1 cellular context compared by ENCODE assay signal in genomic region chr14:74952697-74953484, GRCh38.
TF ChIP-seq lines count a peak whose summit lies in the region.

No MANE protein-coding gene starts in this region.

TF ChIP-seq in HEK293, 187 proteins besides CTCF, POLR2A, EP300 and RAD21:
- TF ChIP-seq GLIS2 (tag by site-specific recombination; IDR thresholded peaks at IDR 0.05) (peak; percentile 56), ZNF223 (tag by site-specific recombination; IDR thresholded peaks at IDR 0.05) (no peak), ZIC2 (tag by site-specific recombination; IDR thresholded peaks at IDR 0.05) (peak; percentile 79), ZNF548 (tag by site-specific recombination; IDR thresholded peaks at IDR 0.05) (no peak), SP2 (tag by site-specific recombination; IDR thresholded peaks at IDR 0.05) (0 out of 2 replicates have a peak, but pooled peaks have one; percentile 11), ZBTB8A (tag by site-specific recombination; IDR thresholded peaks at IDR 0.05) (peak; percentile 43; the same call in 1 of the 2 replicates)
- TF ChIP-seq, protein P1, sequence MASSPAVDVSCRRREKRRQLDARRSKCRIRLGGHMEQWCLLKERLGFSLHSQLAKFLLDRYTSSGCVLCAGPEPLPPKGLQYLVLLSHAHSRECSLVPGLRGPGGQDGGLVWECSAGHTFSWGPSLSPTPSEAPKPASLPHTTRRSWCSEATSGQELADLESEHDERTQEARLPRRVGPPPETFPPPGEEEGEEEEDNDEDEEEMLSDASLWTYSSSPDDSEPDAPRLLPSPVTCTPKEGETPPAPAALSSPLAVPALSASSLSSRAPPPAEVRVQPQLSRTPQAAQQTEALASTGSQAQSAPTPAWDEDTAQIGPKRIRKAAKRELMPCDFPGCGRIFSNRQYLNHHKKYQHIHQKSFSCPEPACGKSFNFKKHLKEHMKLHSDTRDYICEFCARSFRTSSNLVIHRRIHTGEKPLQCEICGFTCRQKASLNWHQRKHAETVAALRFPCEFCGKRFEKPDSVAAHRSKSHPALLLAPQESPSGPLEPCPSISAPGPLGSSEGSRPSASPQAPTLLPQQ (tag by site-specific recombination; IDR thresholded peaks at IDR 0.05): peak; percentile 46; the same call in 1 of the 2 replicates
